Comparison of ENCODE assay signal across 2 cellular contexts in the genomic region with DNA sequence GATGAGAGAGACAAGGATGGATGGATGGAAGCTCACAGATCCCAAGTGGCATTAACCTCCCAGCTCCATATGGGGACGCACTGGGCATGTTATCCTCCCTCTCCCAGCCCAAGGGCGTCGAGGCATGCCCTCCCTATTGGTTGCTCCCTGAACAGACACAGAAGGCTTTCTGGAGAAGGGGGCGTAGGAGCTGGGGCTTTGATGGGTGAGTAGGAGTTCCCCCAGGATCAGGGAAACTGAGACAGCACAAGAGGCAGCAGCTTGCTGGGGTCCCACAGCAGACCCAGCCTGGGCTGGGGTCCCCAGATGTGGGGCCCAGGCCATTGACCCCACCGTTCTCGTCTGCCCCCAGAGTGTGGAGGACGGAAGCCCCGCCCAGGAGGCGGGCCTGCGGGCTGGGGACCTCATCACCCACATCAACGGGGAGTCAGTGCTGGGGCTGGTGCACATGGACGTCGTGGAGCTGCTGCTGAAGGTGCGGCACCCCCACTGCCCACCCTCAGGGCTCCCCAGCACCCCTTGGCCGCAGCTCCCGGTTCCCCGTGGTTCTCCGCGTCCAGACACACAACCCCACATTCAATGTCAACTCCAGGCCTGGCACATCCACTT.
A peak's percentile ranks its signal among the peaks of the same experiment; 100 is the strongest.
TF ChIP-seq lines count a peak whose summit lies in the region.

No MANE protein-coding gene starts in this region.

TF ChIP-seq in SK-N-SH treated with all-trans-retinoic acid at 6 μM for 48 hours, 23 proteins besides CTCF, POLR2A, EP300 and RAD21 (continued from another document):
- peak; percentile 99 for TF ChIP-seq ZFP3 (CRISPR knock-in tag; IDR thresholded peaks at IDR 0.05)
- no peak for TF ChIP-seq GLIS3 (CRISPR knock-in tag; IDR thresholded peaks at IDR 0.05)

TF ChIP-seq in SK-N-SH, 30 proteins besides CTCF, POLR2A, EP300 and RAD21 (continued from another document):
- TF ChIP-seq REST (IDR thresholded peaks at IDR 0.05; ENCODE audit: low read depth, low read length): no peak
- TF ChIP-seq GABPA (IDR thresholded peaks at IDR 0.05; ENCODE audit: low read depth): no peak
- TF ChIP-seq SMC3 (IDR thresholded peaks at IDR 0.05; ENCODE audit: low read depth, low read length): no peak
- TF ChIP-seq IRF3 (IDR thresholded peaks at IDR 0.05; ENCODE audit: low read depth, low read length): no peak
- TF ChIP-seq, protein P1, sequence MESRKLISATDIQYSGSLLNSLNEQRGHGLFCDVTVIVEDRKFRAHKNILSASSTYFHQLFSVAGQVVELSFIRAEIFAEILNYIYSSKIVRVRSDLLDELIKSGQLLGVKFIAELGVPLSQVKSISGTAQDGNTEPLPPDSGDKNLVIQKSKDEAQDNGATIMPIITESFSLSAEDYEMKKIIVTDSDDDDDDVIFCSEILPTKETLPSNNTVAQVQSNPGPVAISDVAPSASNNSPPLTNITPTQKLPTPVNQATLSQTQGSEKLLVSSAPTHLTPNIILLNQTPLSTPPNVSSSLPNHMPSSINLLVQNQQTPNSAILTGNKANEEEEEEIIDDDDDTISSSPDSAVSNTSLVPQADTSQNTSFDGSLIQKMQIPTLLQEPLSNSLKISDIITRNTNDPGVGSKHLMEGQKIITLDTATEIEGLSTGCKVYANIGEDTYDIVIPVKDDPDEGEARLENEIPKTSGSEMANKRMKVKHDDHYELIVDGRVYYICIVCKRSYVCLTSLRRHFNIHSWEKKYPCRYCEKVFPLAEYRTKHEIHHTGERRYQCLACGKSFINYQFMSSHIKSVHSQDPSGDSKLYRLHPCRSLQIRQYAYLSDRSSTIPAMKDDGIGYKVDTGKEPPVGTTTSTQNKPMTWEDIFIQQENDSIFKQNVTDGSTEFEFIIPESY (IDR thresholded peaks at IDR 0.05; ENCODE audit: borderline replicate concordance, low read depth): no peak
